In genomic region chr11:22193348-22194051, GRCh38 we compare ENCODE assay signal across 8 cellular contexts. TPM values are rescaled to one million over a fixed set of nuclear protein-coding genes. Genes with fewer than 3 reads are reported as not detected.
A peak's percentile ranks its signal among the peaks of the same experiment; 100 is the strongest.
DNase-seq lines count a peak whose midpoint lies in the region; ATAC-seq, FAIRE-seq and TF ChIP-seq lines count a peak whose summit lies in the region.

No MANE protein-coding gene starts in this region.

- no TSS peak for BruUV-seq in OCI-LY7 (replicated peaks; lab: Mats Ljungman, UMichigan)

- H3K36me3 ChIP-seq in OCI-LY7 (ENCODE audit: insufficient read depth, low read length), result no peaks in the 10 kb centered on the region

- H3K9me2 ChIP-seq in OCI-LY7 (ENCODE audit: insufficient read depth, low read length), result no peaks in the 10 kb centered on the region

- ATAC-seq in A549 (peak; percentile 72 to 75), GM18519 (IDR thresholded peaks at IDR 0.05; ENCODE audit: low FRiP score, unreplicated experiment) (peak; percentile 28), HG03135 (IDR thresholded peaks at IDR 0.05; ENCODE audit: unreplicated experiment) (peak; percentile 40)

- peak overlapping the region; percentile 94 for H3K27ac Mint-ChIP-seq in progenitor cell of endocrine pancreas

- no peaks in the 10 kb centered on the region for H4K20me1 ChIP-seq in OCI-LY7 (ENCODE audit: insufficient read depth, low read length)

- no peaks in the 10 kb centered on the region for H3K9me3 Mint-ChIP-seq in progenitor cell of endocrine pancreas (ENCODE audit: low read depth)

- no peak overlapping the region for H2AFZ ChIP-seq in OCI-LY7 (ENCODE audit: low read length)

- no peak for TF ChIP-seq EP300 in A549 (IDR thresholded peaks at IDR 0.05)

- 3% methylated on average over 12 of the region's 39 CpGs for WGBS in A549 (ENCODE audit: missing lambda C conversion rate)

- intact Hi-C loops in OCI-LY7 (cut with micrococcal nuclease; ENCODE audit: unreplicated experiment), result no loop called here

- H3K4me1 ChIP-seq in A549 (peaks cover 8% of the 10 kb centered on the region; the same call in 2 of the 3 replicates), OCI-LY7 (ENCODE audit: insufficient read depth, low read length, poor library complexity, severe bottlenecking) (no peaks in the 10 kb centered on the region)

- CTCF ChIA-PET in A549 (lab: Yijun Ruan, JAX), result interaction anchor here (0.6 to 1.8 kb wide), 4 partner anchors 12 to 326 kb away, joined by 3 to 6 read pairs (median 5); no protein-coding TSS in a partner anchor
- CTCF ChIA-PET in OCI-LY7 (lab: Charles Lee; ENCODE audit: unreplicated experiment), result no interaction called here

- H3K4me2 ChIP-seq in A549 (peak overlapping the region; percentile 97), OCI-LY7 (ENCODE audit: low read length) (no peak overlapping the region)

- peak overlapping the region; percentile 96 for H3K4me3 Mint-ChIP-seq in progenitor cell of endocrine pancreas (ENCODE audit: low read depth)

- no peak for TF ChIP-seq CTCF in A549 (IDR thresholded peaks at IDR 0.05)
- no peak for TF ChIP-seq CTCF in progenitor cell of endocrine pancreas (IDR thresholded peaks at IDR 0.05; ENCODE audit: unreplicated experiment)
- no peak for TF ChIP-seq CTCF in OCI-LY7 (conservative IDR thresholded peaks at IDR 0.05; ENCODE audit: low read length)

- H3K79me2 ChIP-seq in OCI-LY7 (ENCODE audit: insufficient read depth, low read depth, low read length), result no peaks in the 10 kb centered on the region

- H3K9me3 ChIP-seq in A549 (no peaks in the 10 kb centered on the region), OCI-LY7 (ENCODE audit: low read length) (no peaks in the 10 kb centered on the region)

- H3K27ac ChIP-seq in A549 (peak overlapping the region; percentile 83 to 94), OCI-LY7 (ENCODE audit: low read depth, low read length, poor library complexity, severe bottlenecking) (no peak overlapping the region)

- POLR2A ChIA-PET in A549 (lab: Yijun Ruan, JAX) (no interaction called here), OCI-LY7 (lab: Charles Lee) (no interaction called here)

- no peaks in the 10 kb centered on the region for H3K36me3 Mint-ChIP-seq in progenitor cell of endocrine pancreas (ENCODE audit: insufficient read depth)

- H3K4me3 ChIP-seq in A549 (peak overlapping the region; percentile 68), OCI-LY7 (ENCODE audit: low read depth, low read length, poor library complexity, severe bottlenecking) (no peak overlapping the region)

- 0 out of 2 replicates have a peak, but pooled peaks have one; percentile 15 for TF ChIP-seq POLR2A in A549 (IDR thresholded peaks at IDR 0.05; ENCODE audit: low read length)

- peaks cover 8% of the 10 kb centered on the region for H3K4me1 Mint-ChIP-seq in progenitor cell of endocrine pancreas (ENCODE audit: low read depth)

- DNase-seq in A549 (ENCODE audit: low read depth in 1 of 2, low spot score in 1 of 2), result peak; percentile 30 to 45
- peak; percentile 14 to 16 for DNase-seq in activated T-cell treated with anti-CD3 and anti-CD28 coated beads, Interleukin-2, amount 50 U/mL, for 48 hours
- peak in 31 of 51 donors; percentile 2 to 63 (median 30) for DNase-seq in hypothalamus (lab: John Stamatoyannopoulos, UW)
- peak; percentile 16 for DNase-seq in progenitor cell of endocrine pancreas (ENCODE audit: low spot score, unreplicated experiment)
- no peak for DNase-seq in OCI-LY7 (ENCODE audit: low spot score)
- DNase-seq in activated naive CD4-positive, alpha-beta T cell (lab: John Stamatoyannopoulos, UW), result no peak

- no peak for TF ChIP-seq RAD21 in A549 (conservative IDR thresholded peaks at IDR 0.05 in 1 of 2, IDR thresholded peaks at IDR 0.05 in 1 of 2)

- peaks cover 5% of the 10 kb centered on the region for H3K27me3 Mint-ChIP-seq in progenitor cell of endocrine pancreas

- FAIRE-seq in A549 (lab: Jason Lieb, UNC), result no peak

TF ChIP-seq in A549, 52 proteins besides CTCF, POLR2A, EP300 and RAD21:
- TF ChIP-seq MAX (IDR thresholded peaks at IDR 0.05) (peak; percentile 37), ELK1 (IDR thresholded peaks at IDR 0.05; ENCODE audit: low read depth, low read length) (no peak)
TF ChIP-seq in A549: peak in this region for 1.

RNA-seq across cellular contexts. Expression of gene ANO5, which starts 0.6 kb away (rescaled TPM):
- polyA plus RNA-seq in A549 (2011; rRNA removed) (8.6 and 12.9 TPM in 2 replicates), A549 (2017; fragmentation: RNase III; extraction: RNeasy Plus Mini Kit Qiagen cat#74134 plus additional on column Dnase treatment) (2.7 to 3.3 TPM (median 3.1 TPM) in 3 replicates)
- 1.0 and 1.4 TPM in 2 replicates for polyA plus RNA-seq in A549 (2012; cell fraction: cytosol; rRNA removed)
- 2.1 and 2.3 TPM in 2 replicates for polyA plus RNA-seq in A549 (2012; cell fraction: nucleus; rRNA removed)
- polyA minus RNA-seq in A549 (2011; rRNA and poly(A)+ RNA removed), result 13.5 and 16.2 TPM in 2 replicates
- total RNA-seq in progenitor cell of endocrine pancreas (6.2 and 6.5 TPM in 2 replicates), OCI-LY7 (2022) (not detected in 2 replicates)
- total RNA-seq in OCI-LY7 (2014; rRNA removed; shearing (Covaris generic)), result not detected in 2 replicates

Comparison
In these comparisons a context has a peak if more than half of its experiments do, and no peak if none do; other contexts are left out.
1. DNase-seq: peak in A549 (2 of 2), activated T-cell treated with anti-CD3 and anti-CD28 coated beads, Interleukin-2, amount 50 U/mL, for 48 hours (2 of 2), hypothalamus (31 of 51) and progenitor cell of endocrine pancreas (single experiment); none in OCI-LY7 (single experiment) and activated naive CD4-positive, alpha-beta T cell (0 of 4).
2. Peak in every context shown above with its lines, with median percentiles within 50 percentile points of each other: ATAC-seq.